ENCODE assay signal across 9 cellular contexts in the genomic region with DNA sequence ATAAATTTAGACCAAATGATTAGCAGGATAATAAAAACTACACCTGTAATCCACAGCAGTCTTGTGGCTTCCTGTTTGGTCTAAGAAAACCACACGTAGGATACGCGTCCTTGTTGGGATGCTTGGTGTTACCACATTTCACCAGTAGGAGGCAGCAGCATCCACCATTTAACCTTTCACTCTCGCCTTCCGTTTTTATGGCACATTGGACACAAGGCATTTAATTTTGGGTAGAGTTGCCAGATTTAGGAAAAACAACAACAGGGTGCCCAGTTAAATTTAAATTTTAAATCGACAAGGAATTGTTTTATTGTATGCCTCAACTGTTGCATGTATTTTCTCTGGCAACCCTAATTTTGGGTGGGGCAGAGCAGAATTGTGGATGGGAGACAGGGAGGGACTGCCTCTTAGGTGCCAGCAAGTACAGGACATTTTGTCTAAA. TPM values are rescaled to one million over a fixed set of nuclear protein-coding genes. Genes with fewer than 3 reads are reported as not detected.
DNase-seq lines count a peak whose midpoint lies in the region; ATAC-seq, FAIRE-seq and TF ChIP-seq lines count a peak whose summit lies in the region.
"Had no signal": no experiment of that assay in that cellular context is flagged by ENCODE, and none has a peak within 500 bp of the region (broad histone marks: within the 10 kb centered on the region; RNA-seq: fewer than 3 reads in every experiment).

No MANE protein-coding gene starts in this region.

- H4K20me1 ChIP-seq in mammary epithelial cell (ENCODE audit: insufficient read depth, low read length): no peaks in the 10 kb centered on the region

- intact Hi-C loops in mammary epithelial cell (cut with micrococcal nuclease): loop anchor here (1.0 to 5.0 kb wide), 4 partner anchors 103 to 547 kb away; a partner anchor contains a TSS
- intact Hi-C loops in kidney (cut with DNase I): no loop called here

- no peak overlapping the region for H3K4me3 ChIP-seq in GM12864 (ENCODE audit: low read depth, low read length)
- no peak overlapping the region for H3K4me3 ChIP-seq in mammary epithelial cell (replicated peaks in 1 of 3; ENCODE audit: insufficient read depth in 1 of 3, low read depth in 2 of 3, low read length in 3 of 3)
- no peak overlapping the region for H3K4me3 ChIP-seq in kidney (ENCODE audit: low read length in 2 of 2)

- H3K36me3 ChIP-seq in mammary epithelial cell (ENCODE audit: insufficient read depth, low read length): no peaks in the 10 kb centered on the region
- H3K36me3 ChIP-seq in kidney (ENCODE audit: control insufficient read depth in 1 of 2, insufficient read depth in 2 of 2, low read length in 2 of 2): no peaks in the 10 kb centered on the region

- no peak overlapping the region for H3K9ac ChIP-seq in mammary epithelial cell (ENCODE audit: insufficient read depth, low read length)
- no peak overlapping the region for H3K9ac ChIP-seq in kidney (ENCODE audit: low read length in 2 of 2)

- H3K9me3 ChIP-seq in mammary epithelial cell (replicated peaks; ENCODE audit: insufficient read depth, low read length) (no peaks in the 10 kb centered on the region), kidney (ENCODE audit: control insufficient read depth in 1 of 2, low read length in 2 of 2) (no peaks in the 10 kb centered on the region)

- no peaks in the 10 kb centered on the region for H3K9me3 Mint-ChIP-seq in WTC11

- TF ChIP-seq CTCF in GM12864 (IDR thresholded peaks at IDR 0.05; ENCODE audit: low read depth, low read length, missing control alignments): peak; percentile 92
- TF ChIP-seq CTCF in WTC11 (IDR thresholded peaks at IDR 0.05): peak; percentile 85
- peak; percentile 93 to 95 for TF ChIP-seq CTCF in mammary epithelial cell (conservative IDR thresholded peaks at IDR 0.05 in 1 of 2, IDR thresholded peaks at IDR 0.05 in 1 of 2; ENCODE audit: extremely low read depth in 1 of 2, insufficient read depth in 1 of 2, low read depth in 1 of 2, low read length in 2 of 2)
- TF ChIP-seq CTCF in kidney (IDR thresholded peaks at IDR 0.05; ENCODE audit: borderline replicate concordance, extremely low read depth, insufficient read depth): peak; percentile 92

- POLR2A ChIA-PET in WTC11 (lab: Charles Lee): no interaction called here

- DNase-seq in GM12864 (ENCODE audit: low read depth) (peak; percentile 71), NCI-H2107 (lab: John Stamatoyannopoulos, UW) (peak; percentile 84), WTC11 (ENCODE audit: low spot score) (peak; percentile 75), mammary epithelial cell (peak; percentile 71), kidney (no peak)
- peak; percentile 73 to 74 for DNase-seq in stimulated activated CD4-positive, alpha-beta T cell treated with anti-CD3 and anti-CD28 coated beads, Interleukin-2, amount 100 ng/mL, for 24 hours

- ATAC-seq in HG02884 (IDR thresholded peaks at IDR 0.05; ENCODE audit: unreplicated experiment): peak; percentile 54
- peak; percentile 75 for ATAC-seq in WTC11
- no peak for ATAC-seq in HG02840 (IDR thresholded peaks at IDR 0.05; ENCODE audit: low FRiP score, unreplicated experiment)

- H3K27me3 ChIP-seq in mammary epithelial cell (ENCODE audit: insufficient read depth, low read length): peaks cover 2% of the 10 kb centered on the region

- no TSS peak for BruUV-seq in mammary epithelial cell (replicated peaks; lab: Mats Ljungman, UMichigan)

- CTCF ChIA-PET in WTC11 (lab: Charles Lee) (interaction anchor here (0.9 kb wide), 1 partner anchor 104 kb away, joined by 3 read pairs; no protein-coding TSS in a partner anchor), mammary epithelial cell (lab: Charles Lee; ENCODE audit: low non-redundant PET) (no interaction called here)

- no peak overlapping the region for H3K27ac Mint-ChIP-seq in WTC11

- no peaks in the 10 kb centered on the region for H3K4me1 ChIP-seq in mammary epithelial cell (ENCODE audit: insufficient read depth, low read length)
- no peaks in the 10 kb centered on the region for H3K4me1 ChIP-seq in kidney (ENCODE audit: control insufficient read depth in 1 of 2, insufficient read depth in 1 of 2, low read depth in 1 of 2, low read length in 2 of 2)

- H3K79me2 ChIP-seq in mammary epithelial cell (ENCODE audit: insufficient read depth, low read length): no peaks in the 10 kb centered on the region

- H3K36me3 Mint-ChIP-seq in WTC11: no peaks in the 10 kb centered on the region

- no peak overlapping the region for H3K27ac ChIP-seq in mammary epithelial cell (ENCODE audit: insufficient read depth, low read depth, low read length)
- no peak overlapping the region for H3K27ac ChIP-seq in kidney (ENCODE audit: low read depth in 2 of 2, low read length in 2 of 2)

- no peak for FAIRE-seq in kidney (lab: Jason Lieb, UNC)

- dilution Hi-C loops in mammary epithelial cell (cut with HindIII; ENCODE audit: low sequenced_read_pairs): no loop called here

- H3K4me2 ChIP-seq in mammary epithelial cell (ENCODE audit: insufficient read depth, low read depth, low read length): no peak overlapping the region

- H3K4me1 Mint-ChIP-seq in WTC11: peaks cover 9% of the 10 kb centered on the region

- in situ Hi-C loops in mammary epithelial cell (cut with MboI; ENCODE audit: low sequenced_read_pairs in 2 of 2): no loop called here

- WGBS in mammary epithelial cell (ENCODE audit: low coverage, missing lambda C conversion rate): 3% methylated on average over 6 of the region's 6 CpGs

- no peaks in the 10 kb centered on the region for H3K27me3 Mint-ChIP-seq in WTC11 (ENCODE audit: low read depth)

- no peak overlapping the region for H2AFZ ChIP-seq in mammary epithelial cell (ENCODE audit: low read depth, low read length)

- no peak overlapping the region for H3K4me3 Mint-ChIP-seq in WTC11

TF ChIP-seq in WTC11, 78 proteins besides CTCF, POLR2A, EP300 and RAD21:
- TF ChIP-seq, protein P1, sequence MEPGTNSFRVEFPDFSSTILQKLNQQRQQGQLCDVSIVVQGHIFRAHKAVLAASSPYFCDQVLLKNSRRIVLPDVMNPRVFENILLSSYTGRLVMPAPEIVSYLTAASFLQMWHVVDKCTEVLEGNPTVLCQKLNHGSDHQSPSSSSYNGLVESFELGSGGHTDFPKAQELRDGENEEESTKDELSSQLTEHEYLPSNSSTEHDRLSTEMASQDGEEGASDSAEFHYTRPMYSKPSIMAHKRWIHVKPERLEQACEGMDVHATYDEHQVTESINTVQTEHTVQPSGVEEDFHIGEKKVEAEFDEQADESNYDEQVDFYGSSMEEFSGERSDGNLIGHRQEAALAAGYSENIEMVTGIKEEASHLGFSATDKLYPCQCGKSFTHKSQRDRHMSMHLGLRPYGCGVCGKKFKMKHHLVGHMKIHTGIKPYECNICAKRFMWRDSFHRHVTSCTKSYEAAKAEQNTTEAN (CRISPR knock-in tag; IDR thresholded peaks at IDR 0.05): no peak
- TF ChIP-seq, protein P2, sequence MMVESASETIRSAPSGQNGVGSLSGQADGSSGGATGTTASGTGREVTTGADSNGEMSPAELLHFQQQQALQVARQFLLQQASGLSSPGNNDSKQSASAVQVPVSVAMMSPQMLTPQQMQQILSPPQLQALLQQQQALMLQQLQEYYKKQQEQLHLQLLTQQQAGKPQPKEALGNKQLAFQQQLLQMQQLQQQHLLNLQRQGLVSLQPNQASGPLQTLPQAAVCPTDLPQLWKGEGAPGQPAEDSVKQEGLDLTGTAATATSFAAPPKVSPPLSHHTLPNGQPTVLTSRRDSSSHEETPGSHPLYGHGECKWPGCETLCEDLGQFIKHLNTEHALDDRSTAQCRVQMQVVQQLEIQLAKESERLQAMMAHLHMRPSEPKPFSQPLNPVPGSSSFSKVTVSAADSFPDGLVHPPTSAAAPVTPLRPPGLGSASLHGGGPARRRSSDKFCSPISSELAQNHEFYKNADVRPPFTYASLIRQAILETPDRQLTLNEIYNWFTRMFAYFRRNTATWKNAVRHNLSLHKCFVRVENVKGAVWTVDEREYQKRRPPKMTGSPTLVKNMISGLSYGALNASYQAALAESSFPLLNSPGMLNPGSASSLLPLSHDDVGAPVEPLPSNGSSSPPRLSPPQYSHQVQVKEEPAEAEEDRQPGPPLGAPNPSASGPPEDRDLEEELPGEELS (CRISPR knock-in tag; IDR thresholded peaks at IDR 0.05): no peak
- TF ChIP-seq ELF4 (CRISPR knock-in tag; IDR thresholded peaks at IDR 0.05; ENCODE audit: low read depth) (no peak), ZNF396 (CRISPR knock-in tag; IDR thresholded peaks at IDR 0.05; ENCODE audit: borderline replicate concordance) (no peak)
- TF ChIP-seq, protein P3, sequence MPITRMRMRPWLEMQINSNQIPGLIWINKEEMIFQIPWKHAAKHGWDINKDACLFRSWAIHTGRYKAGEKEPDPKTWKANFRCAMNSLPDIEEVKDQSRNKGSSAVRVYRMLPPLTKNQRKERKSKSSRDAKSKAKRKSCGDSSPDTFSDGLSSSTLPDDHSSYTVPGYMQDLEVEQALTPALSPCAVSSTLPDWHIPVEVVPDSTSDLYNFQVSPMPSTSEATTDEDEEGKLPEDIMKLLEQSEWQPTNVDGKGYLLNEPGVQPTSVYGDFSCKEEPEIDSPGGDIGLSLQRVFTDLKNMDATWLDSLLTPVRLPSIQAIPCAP (CRISPR knock-in tag; IDR thresholded peaks at IDR 0.05): no peak
- TF ChIP-seq, protein P4, sequence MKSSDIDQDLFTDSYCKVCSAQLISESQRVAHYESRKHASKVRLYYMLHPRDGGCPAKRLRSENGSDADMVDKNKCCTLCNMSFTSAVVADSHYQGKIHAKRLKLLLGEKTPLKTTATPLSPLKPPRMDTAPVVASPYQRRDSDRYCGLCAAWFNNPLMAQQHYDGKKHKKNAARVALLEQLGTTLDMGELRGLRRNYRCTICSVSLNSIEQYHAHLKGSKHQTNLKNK (CRISPR knock-in tag; IDR thresholded peaks at IDR 0.05): no peak

RNA-seq across cellular contexts. Expression of a gene that starts 6.3 kb away (rescaled TPM):
- total RNA-seq in WTC11 (2021) (not detected in 3 replicates), mammary epithelial cell (not detected), kidney (0.76 TPM)
- polyA plus RNA-seq in mammary epithelial cell (not detected), kidney (ENCODE audit: insufficient read depth, low read depth, low replicate concordance) (not detected)
- not detected for polyA minus RNA-seq in mammary epithelial cell
- total RNA-seq: skeletal muscle tissue had no signal

RNA-seq across cellular contexts. Expression of a gene that starts 47.9 kb away (rescaled TPM):
- total RNA-seq in WTC11 (2021): not detected in 3 replicates
- total RNA-seq in mammary epithelial cell: not detected
- not detected for polyA plus RNA-seq in mammary epithelial cell
- polyA minus RNA-seq in mammary epithelial cell: not detected
- not detected for total RNA-seq in kidney
- polyA plus RNA-seq in kidney (ENCODE audit: insufficient read depth, low read depth, low replicate concordance): not detected
- total RNA-seq: skeletal muscle tissue had no signal

RNA-seq across cellular contexts. Expression of a gene that starts 50.8 kb away (rescaled TPM):
- total RNA-seq in WTC11 (2021): 5.3 to 8.3 TPM (median 6.0 TPM) in 3 replicates
- 1 to 10 TPM in 1 of 2 donors, not detected in 1; 2.3 TPM for total RNA-seq in mammary epithelial cell
- 0.40 TPM for polyA plus RNA-seq in mammary epithelial cell
- not detected for polyA minus RNA-seq in mammary epithelial cell
- total RNA-seq in kidney: 4.0 TPM
- polyA plus RNA-seq in kidney (ENCODE audit: insufficient read depth, low read depth, low replicate concordance): 5.7 TPM

RNA-seq across cellular contexts. Expression of a gene that starts 50.8 kb away (rescaled TPM):
- 0.09 to 0.34 TPM (median 0.18 TPM) in 3 replicates for total RNA-seq in WTC11 (2021)
- total RNA-seq in mammary epithelial cell: under 1 TPM in 1 of 2 donors, not detected in 1; 0.17 TPM
- polyA plus RNA-seq in mammary epithelial cell: not detected
- not detected for polyA minus RNA-seq in mammary epithelial cell
- not detected for total RNA-seq in kidney
- polyA plus RNA-seq in kidney (ENCODE audit: insufficient read depth, low read depth, low replicate concordance): not detected
- total RNA-seq: skeletal muscle tissue had no signal
